ENCODE assay signal across 12 cellular contexts in the genomic region with DNA sequence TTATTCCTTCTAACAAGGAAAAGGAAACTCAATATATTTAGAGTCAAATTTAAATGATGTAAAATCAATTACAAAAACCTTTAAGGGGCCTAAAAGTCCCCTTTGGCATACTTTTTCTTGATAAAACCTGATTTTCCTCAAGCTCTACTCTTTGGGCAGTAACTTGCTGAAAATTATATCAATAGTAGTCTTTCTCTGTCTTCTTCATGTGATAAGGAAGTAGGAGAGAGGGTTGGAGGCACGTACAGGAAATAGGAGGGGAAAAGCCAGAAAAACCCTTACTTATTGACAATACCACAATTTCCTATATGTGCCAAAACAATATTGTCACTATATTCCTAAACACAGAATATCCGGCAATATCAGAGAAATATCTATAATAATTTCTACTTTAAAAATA. TPM values are rescaled to one million over a fixed set of nuclear protein-coding genes. Genes with fewer than 3 reads are reported as not detected.
DNase-seq lines count a peak whose midpoint lies in the region; TF ChIP-seq lines count a peak whose summit lies in the region.
"Had no signal": no experiment of that assay in that cellular context is flagged by ENCODE, and none has a peak within 500 bp of the region (broad histone marks: within the 10 kb centered on the region; RNA-seq: fewer than 3 reads in every experiment).

No MANE protein-coding gene starts in this region.

- H3K27ac Mint-ChIP-seq in activated T-cell treated with anti-CD3 and anti-CD28 coated beads, Interleukin-2, amount 50 U/mL, for 24 hours = peak overlapping the region; percentile 95
- peak overlapping the region; percentile 92 for H3K27ac Mint-ChIP-seq in T-helper 1 cell treated with Interleukin-12 subunit alpha and Interleukin-12 subunit beta and Interleukin-4 antibody, amounts not matched to agents 30 μg/mL and 1 μg/mL, for 36 hours
- H3K27ac Mint-ChIP-seq in endothelial cell (ENCODE audit: unreplicated experiment) = peak overlapping the region; percentile 81
- peak overlapping the region; percentile 26 for H3K27ac Mint-ChIP-seq in type B pancreatic cell
- H3K27ac Mint-ChIP-seq: HFFc6 had no signal

- no peaks in the 10 kb centered on the region for H3K9me3 Mint-ChIP-seq in activated T-cell treated with anti-CD3 and anti-CD28 coated beads, Interleukin-2, amount 50 U/mL, for 24 hours
- no peaks in the 10 kb centered on the region for H3K9me3 Mint-ChIP-seq in T-helper 1 cell treated with Interleukin-12 subunit alpha and Interleukin-12 subunit beta and Interleukin-4 antibody, amounts not matched to agents 30 μg/mL and 1 μg/mL, for 36 hours
- H3K9me3 Mint-ChIP-seq in endothelial cell (ENCODE audit: unreplicated experiment) (no peaks in the 10 kb centered on the region), type B pancreatic cell (no peaks in the 10 kb centered on the region)
- H3K9me3 Mint-ChIP-seq: HFFc6 had no signal

- no peak for DNase-seq in activated T-cell treated with anti-CD3 and anti-CD28 coated beads, Interleukin-2, amount 50 U/mL, for 24 hours
- DNase-seq in activated T-cell treated with anti-CD3 and anti-CD28 coated beads for 4 hours (no peak), endothelial cell (ENCODE audit: low spot score) (no peak), type B pancreatic cell (ENCODE audit: extremely low spot score, unreplicated experiment) (no peak), SKM-1 treated with dmso at 0.1 percent for 144 hours (lab: John Stamatoyannopoulos, UW; ENCODE audit: unreplicated experiment) (no peak), cerebellar nuclear complex (lab: John Stamatoyannopoulos, UW) (no peak), SKM-1 (lab: John Stamatoyannopoulos, UW; ENCODE audit: unreplicated experiment) (no peak)
- DNase-seq: HFFc6, hippocampal formation, NCI-H1092 treated with DMSO at 0.1 percent for 48 hours had no signal

- peak overlapping the region; percentile 91 for H3K4me3 Mint-ChIP-seq in activated T-cell treated with anti-CD3 and anti-CD28 coated beads, Interleukin-2, amount 50 U/mL, for 24 hours
- peak overlapping the region; percentile 97 for H3K4me3 Mint-ChIP-seq in T-helper 1 cell treated with Interleukin-12 subunit alpha and Interleukin-12 subunit beta and Interleukin-4 antibody, amounts not matched to agents 30 μg/mL and 1 μg/mL, for 36 hours
- H3K4me3 Mint-ChIP-seq in endothelial cell (ENCODE audit: unreplicated experiment) = no peak overlapping the region
- H3K4me3 Mint-ChIP-seq in type B pancreatic cell = no peak overlapping the region
- H3K4me3 Mint-ChIP-seq: HFFc6 had no signal

- peaks cover 76% of the 10 kb centered on the region for H3K4me1 Mint-ChIP-seq in activated T-cell treated with anti-CD3 and anti-CD28 coated beads, Interleukin-2, amount 50 U/mL, for 24 hours (ENCODE audit: low read depth)
- H3K4me1 Mint-ChIP-seq in T-helper 1 cell treated with Interleukin-12 subunit alpha and Interleukin-12 subunit beta and Interleukin-4 antibody, amounts not matched to agents 30 μg/mL and 1 μg/mL, for 36 hours (ENCODE audit: low read depth) = peaks cover 69% of the 10 kb centered on the region
- H3K4me1 Mint-ChIP-seq in endothelial cell (ENCODE audit: unreplicated experiment) (peaks cover 51% of the 10 kb centered on the region), type B pancreatic cell (ENCODE audit: unreplicated experiment) (peaks cover 5% of the 10 kb centered on the region)

- no peaks in the 10 kb centered on the region for H3K27me3 Mint-ChIP-seq in activated T-cell treated with anti-CD3 and anti-CD28 coated beads, Interleukin-2, amount 50 U/mL, for 24 hours
- H3K27me3 Mint-ChIP-seq in T-helper 1 cell treated with Interleukin-12 subunit alpha and Interleukin-12 subunit beta and Interleukin-4 antibody, amounts not matched to agents 30 μg/mL and 1 μg/mL, for 36 hours (ENCODE audit: low read depth) = no peaks in the 10 kb centered on the region
- no peaks in the 10 kb centered on the region for H3K27me3 Mint-ChIP-seq in endothelial cell (ENCODE audit: unreplicated experiment)
- no peaks in the 10 kb centered on the region for H3K27me3 Mint-ChIP-seq in type B pancreatic cell

- H3K36me3 Mint-ChIP-seq in activated T-cell treated with anti-CD3 and anti-CD28 coated beads, Interleukin-2, amount 50 U/mL, for 24 hours (ENCODE audit: low read depth) = peaks cover 90% of the 10 kb centered on the region
- H3K36me3 Mint-ChIP-seq in T-helper 1 cell treated with Interleukin-12 subunit alpha and Interleukin-12 subunit beta and Interleukin-4 antibody, amounts not matched to agents 30 μg/mL and 1 μg/mL, for 36 hours (ENCODE audit: low read depth) = peaks cover 59% of the 10 kb centered on the region
- H3K36me3 Mint-ChIP-seq in endothelial cell (ENCODE audit: low read depth, unreplicated experiment) = peaks cover 4% of the 10 kb centered on the region
- H3K36me3 Mint-ChIP-seq in type B pancreatic cell = no peaks in the 10 kb centered on the region

- no peak for TF ChIP-seq CTCF in endothelial cell (IDR thresholded peaks at IDR 0.05; ENCODE audit: unreplicated experiment)
- TF ChIP-seq CTCF in type B pancreatic cell (conservative IDR thresholded peaks at IDR 0.05) = no peak

RNA-seq across cellular contexts. Expression of gene RHOH, which starts 9.6 kb away (rescaled TPM):
- total RNA-seq in endothelial cell (ENCODE audit: unreplicated experiment) = 20.4 TPM
- total RNA-seq in type B pancreatic cell (ENCODE audit: low replicate concordance) = 3.1 and 5.4 TPM in 2 replicates
- total RNA-seq: HFFc6, myocyte had no signal

Comparison
In these comparisons a context has a peak if more than half of its experiments do, and no peak if none do; other contexts are left out.
1. H3K27ac Mint-ChIP-seq: peak in every context shown above with its lines; median percentile 95 in activated T-cell treated with anti-CD3 and anti-CD28 coated beads, Interleukin-2, amount 50 U/mL, for 24 hours; 92 in T-helper 1 cell treated with Interleukin-12 subunit alpha and Interleukin-12 subunit beta and Interleukin-4 antibody, amounts not matched to agents 30 μg/mL and 1 μg/mL, for 36 hours; 81 in endothelial cell; 26 in type B pancreatic cell.
2. H3K4me3 Mint-ChIP-seq: peak in activated T-cell treated with anti-CD3 and anti-CD28 coated beads, Interleukin-2, amount 50 U/mL, for 24 hours (single experiment) and T-helper 1 cell treated with Interleukin-12 subunit alpha and Interleukin-12 subunit beta and Interleukin-4 antibody, amounts not matched to agents 30 μg/mL and 1 μg/mL, for 36 hours (single experiment); none in endothelial cell (single experiment) and type B pancreatic cell (single experiment).